In genomic region chr17:40344321-40345160, GRCh38 we compare ENCODE assay signal across 8 cellular contexts. TPM values are rescaled to one million over a fixed set of nuclear protein-coding genes. Genes with fewer than 3 reads are reported as not detected.
DNase-seq lines count a peak whose midpoint lies in the region; ATAC-seq lines count a peak whose summit lies in the region.

No MANE protein-coding gene starts in this region.

- peaks cover 86% of the 10 kb centered on the region for H3K27me3 ChIP-seq in HUES48 (ENCODE audit: control insufficient read depth, insufficient read depth, low read length)
- no peaks in the 10 kb centered on the region for H3K27me3 ChIP-seq in adipocyte (replicated peaks; ENCODE audit: control insufficient read depth, insufficient read depth, low read length)
- no peaks in the 10 kb centered on the region for H3K27me3 ChIP-seq in MG63

- no peak overlapping the region for H3K9ac ChIP-seq in HUES48 (ENCODE audit: low read depth, low read length)
- peak overlapping the region; percentile 94 for H3K9ac ChIP-seq in adipocyte (ENCODE audit: low read length)

- peak overlapping the region; percentile 44 for H3K27ac Mint-ChIP-seq in stimulated activated memory B cell treated with anti-CD40 and anti-IgM and Interleukin-4, amounts not matched to agents 10 μg/mL and 1 μg/mL and 100 μg/mL, for 72 hours

- no peak for DNase-seq in adipocyte (ENCODE audit: low read depth)
- DNase-seq in left lobe of liver (ENCODE audit: low spot score) = no peak
- no peak for DNase-seq in GM19238 (ENCODE audit: insufficient read length, low spot score)
- no peak for DNase-seq in MG63

- peaks cover 90% of the 10 kb centered on the region for H3K4me1 Mint-ChIP-seq in stimulated activated memory B cell treated with anti-CD40 and anti-IgM and Interleukin-4, amounts not matched to agents 10 μg/mL and 1 μg/mL and 100 μg/mL, for 72 hours

- no peaks in the 10 kb centered on the region for H3K9me3 Mint-ChIP-seq in stimulated activated memory B cell treated with anti-CD40 and anti-IgM and Interleukin-4, amounts not matched to agents 10 μg/mL and 1 μg/mL and 100 μg/mL, for 72 hours

- H3K4me1 ChIP-seq in HUES48 (ENCODE audit: control insufficient read depth, insufficient read depth, low read length) (peaks cover 59% of the 10 kb centered on the region), adipocyte (ENCODE audit: control insufficient read depth, insufficient read depth, low read length) (peaks cover 75% of the 10 kb centered on the region)

- H3K27ac ChIP-seq in HUES48 (ENCODE audit: low read depth, low read length) = no peak overlapping the region

- H3K4me3 ChIP-seq in HUES48 (ENCODE audit: low read depth, low read length) = peak overlapping the region; percentile 61
- H3K4me3 ChIP-seq in adipocyte (ENCODE audit: low read length) = peak overlapping the region; percentile 92
- H3K4me3 ChIP-seq in iPS-18c (ENCODE audit: insufficient read depth, low read depth, low read length) = peak overlapping the region; percentile 55
- no peak overlapping the region for H3K4me3 ChIP-seq in MG63

- H3K36me3 ChIP-seq in HUES48 (ENCODE audit: control insufficient read depth, insufficient read depth, low read length) = peaks cover 4% of the 10 kb centered on the region; the same call in 1 of the 2 replicates
- H3K36me3 ChIP-seq in adipocyte (ENCODE audit: control insufficient read depth, insufficient read depth, low read length, severe bottlenecking) = peaks cover 24% of the 10 kb centered on the region
- peaks cover 38% of the 10 kb centered on the region for H3K36me3 ChIP-seq in MG63

- H3K27me3 Mint-ChIP-seq in stimulated activated memory B cell treated with anti-CD40 and anti-IgM and Interleukin-4, amounts not matched to agents 10 μg/mL and 1 μg/mL and 100 μg/mL, for 72 hours = no peaks in the 10 kb centered on the region

- no peak for ATAC-seq in stimulated activated memory B cell treated with anti-CD40 and anti-IgM and Interleukin-4, amounts not matched to agents 10 μg/mL and 1 μg/mL and 100 μg/mL, for 72 hours
- ATAC-seq in left lobe of liver (no peak), GM21381 (IDR thresholded peaks at IDR 0.05; ENCODE audit: unreplicated experiment) (no peak)

- peak overlapping the region; percentile 50 for H3K4me3 Mint-ChIP-seq in stimulated activated memory B cell treated with anti-CD40 and anti-IgM and Interleukin-4, amounts not matched to agents 10 μg/mL and 1 μg/mL and 100 μg/mL, for 72 hours

- H3K9me3 ChIP-seq in HUES48 (ENCODE audit: control insufficient read depth, insufficient read depth, low read length) (no peaks in the 10 kb centered on the region), adipocyte (ENCODE audit: control insufficient read depth, low read length) (no peaks in the 10 kb centered on the region), iPS-18c (ENCODE audit: control insufficient read depth, insufficient read depth, low read length) (no peaks in the 10 kb centered on the region), MG63 (no peaks in the 10 kb centered on the region)

- H3K36me3 Mint-ChIP-seq in stimulated activated memory B cell treated with anti-CD40 and anti-IgM and Interleukin-4, amounts not matched to agents 10 μg/mL and 1 μg/mL and 100 μg/mL, for 72 hours = peaks cover 23% of the 10 kb centered on the region

RNA-seq across cellular contexts. Expression of gene GJD3, which starts 20.0 kb away (rescaled TPM):
- 0.68 TPM for total RNA-seq in left lobe of liver
- not detected in 2 replicates for total RNA-seq in MG63 (2014; rRNA removed; shearing (Covaris generic); ENCODE audit: low replicate concordance)

RNA-seq across cellular contexts. Expression of gene RARA, which starts 35.6 kb away (rescaled TPM):
- total RNA-seq in left lobe of liver = 21.3 TPM
- 8.9 and 11.2 TPM in 2 replicates for total RNA-seq in MG63 (2014; rRNA removed; shearing (Covaris generic); ENCODE audit: low replicate concordance)

RNA-seq across cellular contexts. Expression of gene CDC6, which starts 56.9 kb away (rescaled TPM):
- 1.5 TPM for total RNA-seq in left lobe of liver
- 31.1 and 111 TPM in 2 replicates for total RNA-seq in MG63 (2014; rRNA removed; shearing (Covaris generic); ENCODE audit: low replicate concordance)

Comparison
In these comparisons a context has a peak if more than half of its experiments do, and no peak if none do; other contexts are left out.
1. RNA of gene CDC6, which starts 56.9 kb away (total RNA-seq): 31.1 to 111 TPM in MG63; 1.5 TPM in left lobe of liver (single experiment); every median in the first group is over 10 times any median in the second.